32 cellular contexts compared by ENCODE assay signal in genomic region chr19:41013359-41013758, GRCh38. TPM values are rescaled to one million over a fixed set of nuclear protein-coding genes. Genes with fewer than 3 reads are reported as not detected.
"Had no signal": no experiment of that assay in that cellular context is flagged by ENCODE, and none has a peak within 500 bp of the region (broad histone marks: within the 10 kb centered on the region; RNA-seq: fewer than 3 reads in every experiment).

No MANE protein-coding gene starts in this region.

- H3K9me3 ChIP-seq: heart left ventricle, left lung, lower lobe of right lung, pancreas, prostate gland, sigmoid colon, uterus had no signal

- H3K4me3 Mint-ChIP-seq: naive thymus-derived CD8-positive, alpha-beta T cell; nephron; neural crest cell; stimulated activated memory B cell treated with anti-CD40 and anti-IgM and Interleukin-4, amounts not matched to agents 10 μg/mL and 1 μg/mL and 100 μg/mL, for 72 hours; stimulated activated naive CD8-positive, alpha-beta T cell treated with anti-CD3 and anti-CD28 coated beads, Interleukin-15, amount 100 ng/mL, for 72 hours; type B pancreatic cell had no signal

- H3K79me2 ChIP-seq: hepatocyte had no signal

- H3K4me3 ChIP-seq: heart left ventricle, hepatocyte, left lung, lower lobe of right lung, pancreas, prostate gland, sigmoid colon, smooth muscle cell, tibial nerve, uterus had no signal

- H3K4me2 ChIP-seq: hepatocyte, smooth muscle cell had no signal

- ATAC-seq: heart left ventricle; left lung; lower lobe of right lung; naive thymus-derived CD8-positive, alpha-beta T cell; pancreas; right cardiac atrium; stimulated activated memory B cell treated with anti-CD40 and anti-IgM and Interleukin-4, amounts not matched to agents 10 μg/mL and 1 μg/mL and 100 μg/mL, for 72 hours; stimulated activated naive CD8-positive, alpha-beta T cell treated with anti-CD3 and anti-CD28 coated beads, Interleukin-15, amount 100 ng/mL, for 72 hours had no signal

- H3K27ac Mint-ChIP-seq: naive thymus-derived CD8-positive, alpha-beta T cell; nephron; stimulated activated memory B cell treated with anti-CD40 and anti-IgM and Interleukin-4, amounts not matched to agents 10 μg/mL and 1 μg/mL and 100 μg/mL, for 72 hours; stimulated activated naive CD8-positive, alpha-beta T cell treated with anti-CD3 and anti-CD28 coated beads, Interleukin-15, amount 100 ng/mL, for 72 hours; type B pancreatic cell had no signal

- H3K27me3 ChIP-seq: hepatocyte, tibial nerve, uterus had no signal

- H3K9me3 Mint-ChIP-seq: naive thymus-derived CD8-positive, alpha-beta T cell; nephron; neural crest cell; stimulated activated memory B cell treated with anti-CD40 and anti-IgM and Interleukin-4, amounts not matched to agents 10 μg/mL and 1 μg/mL and 100 μg/mL, for 72 hours; stimulated activated naive CD8-positive, alpha-beta T cell treated with anti-CD3 and anti-CD28 coated beads, Interleukin-15, amount 100 ng/mL, for 72 hours; type B pancreatic cell had no signal

- H3K4me1 Mint-ChIP-seq: nephron; neural crest cell; stimulated activated memory B cell treated with anti-CD40 and anti-IgM and Interleukin-4, amounts not matched to agents 10 μg/mL and 1 μg/mL and 100 μg/mL, for 72 hours had no signal

- H3K4me1 ChIP-seq: heart left ventricle, left lung, lower lobe of right lung, pancreas, prostate gland, sigmoid colon, tibial nerve, uterus had no signal

- DNase-seq: heart left ventricle; islet precursor cell; left lung; lower lobe of right lung; midbrain; naive thymus-derived CD8-positive, alpha-beta T cell; nucleus accumbens; pancreas; posterior cingulate gyrus; retina; right cardiac atrium; sigmoid colon; stimulated activated CD4-positive, alpha-beta T cell treated with anti-CD3 and anti-CD28 coated beads, Interleukin-1b, Interleukin-23, amount 100 ng/mL, for 48 hours; stimulated activated CD4-positive, alpha-beta T cell treated with anti-CD3 and anti-CD28 coated beads, Interleukin-2, amount 100 ng/mL, for 48 hours; stimulated activated CD4-positive, alpha-beta T cell treated with anti-CD3 and anti-CD28 coated beads, Interleukin-4, amount 100 ng/mL, for 4 hours; stimulated activated CD8-positive, alpha-beta memory T cell treated with anti-CD3 and anti-CD28 coated beads, Interleukin-4, amount 100 ng/mL, for 48 hours; stimulated activated naive CD4-positive, alpha-beta T cell treated with Interleukin-2 at 50 U/mL for 16 hours; stimulated activated naive CD8-positive, alpha-beta T cell treated with anti-CD3 and anti-CD28 coated beads, Interleukin-15, amount 100 ng/mL, for 72 hours; substantia nigra; uterus had no signal

- H2AFZ ChIP-seq: hepatocyte had no signal

- H3K36me3 ChIP-seq: heart left ventricle, left lung, lower lobe of right lung, pancreas, prostate gland, sigmoid colon, tibial nerve, uterus had no signal

- H3K27ac ChIP-seq: heart left ventricle, hepatocyte, left lung, lower lobe of right lung, pancreas, prostate gland, sigmoid colon, tibial nerve, uterus had no signal

- FAIRE-seq: pancreas had no signal

- H3K36me3 Mint-ChIP-seq: stimulated activated memory B cell treated with anti-CD40 and anti-IgM and Interleukin-4, amounts not matched to agents 10 μg/mL and 1 μg/mL and 100 μg/mL, for 72 hours; type B pancreatic cell had no signal

RNA-seq across cellular contexts. Expression of gene CYP2B6, which starts 22.3 kb away (rescaled TPM):
- total RNA-seq: mesenteric fat pad; naive thymus-derived CD8-positive, alpha-beta T cell; neural crest cell; osteoblast; prostate gland; right cardiac atrium; sigmoid colon; smooth muscle cell; temporal lobe; tibial nerve; ureter; uterus had no signal
- polyA plus RNA-seq: heart left ventricle; naive thymus-derived CD8-positive, alpha-beta T cell; right cardiac atrium; smooth muscle cell had no signal
